ENCODE assay signal across 11 cellular contexts in the genomic region with DNA sequence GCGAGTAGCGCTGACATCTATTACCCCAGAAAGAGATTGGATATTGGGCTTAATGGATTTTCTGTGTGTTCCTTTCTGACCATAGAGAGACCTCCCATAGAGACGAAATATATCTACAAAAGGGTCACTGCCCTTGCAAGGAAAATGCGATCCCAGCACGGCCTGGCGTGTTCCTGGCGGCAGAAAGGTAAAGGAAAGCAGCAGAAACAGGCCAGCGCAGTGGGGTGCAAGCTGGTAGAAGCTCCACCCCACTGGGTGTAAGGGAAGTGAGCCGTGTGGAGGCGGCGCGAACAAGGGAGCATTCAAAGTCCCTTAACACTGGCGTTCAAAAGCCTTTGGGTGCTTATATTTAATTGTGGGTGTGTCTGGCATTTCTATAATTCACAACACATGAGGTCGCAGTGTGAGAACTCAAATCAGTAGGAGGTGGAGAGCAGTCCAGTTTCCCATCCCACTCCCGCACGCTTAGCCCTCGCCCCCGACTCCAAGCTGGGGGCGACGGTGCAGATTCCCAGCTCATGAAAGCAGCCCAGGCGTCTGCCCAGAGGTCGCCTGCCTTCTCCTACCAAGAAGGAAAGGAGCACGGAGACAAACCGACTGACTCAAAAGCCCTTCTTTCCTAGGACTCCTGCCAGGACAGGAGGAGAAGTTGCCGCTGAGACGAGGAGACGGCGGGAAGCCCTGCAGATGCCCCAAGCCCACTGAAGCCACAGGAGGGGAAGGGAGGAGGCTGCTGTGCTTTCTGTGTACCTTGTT.
A peak's percentile ranks its signal among the peaks of the same experiment; 100 is the strongest.
DNase-seq lines count a peak whose midpoint lies in the region; ATAC-seq lines count a peak whose summit lies in the region.
"Had no signal": no experiment of that assay in that cellular context is flagged by ENCODE, and none has a peak within 500 bp of the region (broad histone marks: within the 10 kb centered on the region; RNA-seq: fewer than 3 reads in every experiment).

No MANE protein-coding gene starts in this region.

- no peaks in the 10 kb centered on the region for H3K36me3 ChIP-seq in adipocyte (ENCODE audit: control insufficient read depth, insufficient read depth, low read length, severe bottlenecking)
- H3K36me3 ChIP-seq in neuronal stem cell (replicated peaks in 1 of 2; ENCODE audit: control insufficient read depth in 2 of 2, insufficient read depth in 2 of 2, low read length in 2 of 2) = no peaks in the 10 kb centered on the region

- H3K79me1 ChIP-seq in neuronal stem cell (ENCODE audit: low read depth, low read length) = no peaks in the 10 kb centered on the region

- peak overlapping the region; percentile 94 for H3K18ac ChIP-seq in neuronal stem cell (ENCODE audit: low read length)

- H3K9me3 ChIP-seq in adipocyte (ENCODE audit: control insufficient read depth, low read length) (no peaks in the 10 kb centered on the region), neuronal stem cell (replicated peaks in 1 of 2; ENCODE audit: control insufficient read depth in 2 of 2, insufficient read depth in 1 of 2, low read depth in 1 of 2, low read length in 2 of 2) (no peaks in the 10 kb centered on the region)

- peak overlapping the region; percentile 41 for H2AK5ac ChIP-seq in neuronal stem cell (ENCODE audit: low read depth, low read length)

- H2BK120ac ChIP-seq in neuronal stem cell (ENCODE audit: low read depth, low read length) = peak overlapping the region; percentile 77

- H4K91ac ChIP-seq in neuronal stem cell (ENCODE audit: low read depth, low read length, poor library complexity) = no peak overlapping the region

- peak; percentile 35 for DNase-seq in activated gamma-delta T cell treated with Interleukin-2 at 50 U/mL for 16 hours
- DNase-seq in activated gamma-delta T cell (lab: John Stamatoyannopoulos, UW) = no peak
- DNase-seq in adipocyte (ENCODE audit: low read depth) = no peak
- DNase-seq in neuronal stem cell (ENCODE audit: low spot score) = no peak
- no peak for DNase-seq in NCI-H1930 (lab: John Stamatoyannopoulos, UW)
- DNase-seq in DMS79 treated with DMSO at 0.1 percent for 48 hours (lab: John Stamatoyannopoulos, UW) = no peak
- DNase-seq: HCEC 1CT, NCI-H510A had no signal

- no peak overlapping the region for H3K23ac ChIP-seq in neuronal stem cell (ENCODE audit: low read depth, low read length, poor library complexity)

- no peak overlapping the region for H3K4me3 ChIP-seq in adipocyte (ENCODE audit: low read length)
- no peak overlapping the region for H3K4me3 ChIP-seq in neuronal stem cell (ENCODE audit: low read length in 2 of 2)

- H2AFZ ChIP-seq in neuronal stem cell (ENCODE audit: low read length) = peak overlapping the region; percentile 72

- H3K27me3 ChIP-seq in adipocyte (replicated peaks; ENCODE audit: control insufficient read depth, insufficient read depth, low read length) = no peaks in the 10 kb centered on the region
- no peaks in the 10 kb centered on the region for H3K27me3 ChIP-seq in neuronal stem cell (ENCODE audit: control insufficient read depth in 3 of 3, insufficient read depth in 3 of 3, low read depth in 1 of 3, low read length in 3 of 3)

- H2BK15ac ChIP-seq in neuronal stem cell (ENCODE audit: low read length) = peak overlapping the region; percentile 52

- H3K14ac ChIP-seq in neuronal stem cell (ENCODE audit: low read length) = peak overlapping the region; percentile 47

- H3K27ac ChIP-seq in neuronal stem cell (replicated peaks; ENCODE audit: low read length) = no peak overlapping the region
- H3K27ac ChIP-seq: VCaP had no signal

- H3K4ac ChIP-seq in neuronal stem cell (ENCODE audit: low read length) = no peak overlapping the region

- no peak overlapping the region for H2BK12ac ChIP-seq in neuronal stem cell (ENCODE audit: low read length)

- H2BK5ac ChIP-seq in neuronal stem cell (ENCODE audit: low read length) = peak overlapping the region; percentile 49

- H4K8ac ChIP-seq in neuronal stem cell (ENCODE audit: low read depth, low read length) = no peak overlapping the region

- no peak overlapping the region for H3K4me2 ChIP-seq in neuronal stem cell (ENCODE audit: insufficient read depth, low read length, poor library complexity, severe bottlenecking)

- H3K4me1 ChIP-seq in adipocyte (ENCODE audit: control insufficient read depth, insufficient read depth, low read length) (peaks cover 40% of the 10 kb centered on the region), neuronal stem cell (ENCODE audit: control insufficient read depth in 2 of 2, insufficient read depth in 1 of 2, low read depth in 1 of 2, low read length in 2 of 2) (peaks cover 15 to 30% of the 10 kb centered on the region in 2 donors)

- H3K9ac ChIP-seq in adipocyte (ENCODE audit: low read length) = peak overlapping the region; percentile 53
- peak overlapping the region; percentile 25 for H3K9ac ChIP-seq in neuronal stem cell (ENCODE audit: low read depth, low read length, poor library complexity)

- no CpG with 5 or more reads among the region's 28 CpGs for WGBS in neuronal stem cell (ENCODE audit: extremely low coverage in 2 of 2, insufficient read length in 2 of 2, insufficient replicate concordance in 1 of 2), 2 donors

- no peak for ATAC-seq in HG02759 (IDR thresholded peaks at IDR 0.05; ENCODE audit: unreplicated experiment)
- no peak for ATAC-seq in HG03354 (IDR thresholded peaks at IDR 0.05; ENCODE audit: poor library complexity, severe bottlenecking, unreplicated experiment)
